In the genomic region with DNA sequence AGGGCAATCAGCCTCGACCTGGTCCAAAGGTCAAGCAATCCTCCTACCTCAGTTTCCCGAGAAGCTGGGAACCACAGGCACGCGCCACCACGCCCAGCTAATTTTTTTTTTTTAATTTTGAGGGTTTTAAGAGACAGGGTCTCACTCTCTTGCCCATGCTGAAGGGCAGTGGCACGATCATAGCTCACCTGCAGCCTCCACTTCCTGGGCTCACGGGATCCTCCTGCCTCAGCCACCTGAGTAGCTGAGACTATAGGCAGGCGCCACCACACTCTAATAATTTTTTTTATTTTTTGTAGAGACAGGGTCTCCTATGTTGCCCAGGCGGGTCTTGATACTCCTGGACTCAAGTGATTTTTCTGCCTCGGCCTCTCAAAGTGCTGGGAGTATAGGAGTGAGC, we compare ENCODE assay signal across 8 cellular contexts. TPM values are rescaled to one million over a fixed set of nuclear protein-coding genes. Genes with fewer than 3 reads are reported as not detected.
DNase-seq lines count a peak whose midpoint lies in the region; ATAC-seq and TF ChIP-seq lines count a peak whose summit lies in the region.

No MANE protein-coding gene starts in this region.

- peaks cover 7% of the 10 kb centered on the region; the same call in 1 of the 2 replicates for H3K36me3 ChIP-seq in BE2C
- peaks cover 0 to 7% (median 0%) of the 10 kb centered on the region in 3 experiments for H3K36me3 ChIP-seq in naive thymus-derived CD4-positive, alpha-beta T cell (ENCODE audit: control insufficient read depth in 2 of 3, insufficient read depth in 3 of 3, low read length in 3 of 3)

- H3K27ac ChIP-seq in naive thymus-derived CD4-positive, alpha-beta T cell (ENCODE audit: low read depth, low read length) = peak overlapping the region; percentile 85

- peaks cover 0 to 3% (median 0%) of the 10 kb centered on the region in 3 donors for H3K9me3 Mint-ChIP-seq in IgD-negative memory B cell
- no peaks in the 10 kb centered on the region for H3K9me3 Mint-ChIP-seq in central memory CD8-positive, alpha-beta T cell
- peaks cover 0 to 6% (median 4%) of the 10 kb centered on the region in 11 donors for H3K9me3 Mint-ChIP-seq in naive thymus-derived CD4-positive, alpha-beta T cell

- no peaks in the 10 kb centered on the region for H3K36me3 Mint-ChIP-seq in IgD-negative memory B cell
- H3K36me3 Mint-ChIP-seq in central memory CD8-positive, alpha-beta T cell (ENCODE audit: insufficient read depth) = peaks cover 15% of the 10 kb centered on the region
- H3K36me3 Mint-ChIP-seq in naive thymus-derived CD4-positive, alpha-beta T cell = peaks cover 0 to 12% (median 5%) of the 10 kb centered on the region in 5 donors

- intact Hi-C loops in naive thymus-derived CD4-positive, alpha-beta T cell (cut with micrococcal nuclease) = loop anchor here in 1 of 2 donors (1.0 to 5.0 kb wide), 3 partner anchors 8 to 297 kb away; a partner anchor contains a TSS

- no peak for DNase-seq in BE2C
- DNase-seq in central memory CD8-positive, alpha-beta T cell (ENCODE audit: low spot score in 2 of 2) = no peak
- DNase-seq in naive thymus-derived CD4-positive, alpha-beta T cell = no peak
- DNase-seq in SW480 (ENCODE audit: low spot score) = no peak
- no peak for DNase-seq in NOMO-1 treated with dmso at 0.1 percent for 144 hours (lab: John Stamatoyannopoulos, UW; ENCODE audit: unreplicated experiment)
- no peak for DNase-seq in AG08395 (ENCODE audit: low spot score)

- no peak for ATAC-seq in central memory CD8-positive, alpha-beta T cell (replicated peaks; ENCODE audit: extremely low read depth, poor library complexity, severe bottlenecking)
- no peak for ATAC-seq in naive thymus-derived CD4-positive, alpha-beta T cell
- ATAC-seq in GM21576 (IDR thresholded peaks at IDR 0.05; ENCODE audit: unreplicated experiment) = no peak

- H3K27ac Mint-ChIP-seq in IgD-negative memory B cell = peak overlapping the region in 2 of 3 donors; percentile 96 to 100
- peak overlapping the region; percentile 96 for H3K27ac Mint-ChIP-seq in central memory CD8-positive, alpha-beta T cell (ENCODE audit: low read depth)
- peak overlapping the region in 7 of 9 donors; percentile 82 to 95 (median 93) for H3K27ac Mint-ChIP-seq in naive thymus-derived CD4-positive, alpha-beta T cell

- peak overlapping the region; percentile 82 for H3K4me3 ChIP-seq in BE2C (ENCODE audit: low read depth, low read length)
- H3K4me3 ChIP-seq in naive thymus-derived CD4-positive, alpha-beta T cell (ENCODE audit: low read length) = peak overlapping the region; percentile 75

- H3K4me1 Mint-ChIP-seq in IgD-negative memory B cell = peaks cover 25 to 33% (median 28%) of the 10 kb centered on the region in 3 donors
- H3K4me1 Mint-ChIP-seq in central memory CD8-positive, alpha-beta T cell = peaks cover 37% of the 10 kb centered on the region
- peaks cover 18 to 44% (median 31%) of the 10 kb centered on the region in 7 donors for H3K4me1 Mint-ChIP-seq in naive thymus-derived CD4-positive, alpha-beta T cell

- no peaks in the 10 kb centered on the region for H3K27me3 ChIP-seq in BE2C
- no peaks in the 10 kb centered on the region for H3K27me3 ChIP-seq in naive thymus-derived CD4-positive, alpha-beta T cell (ENCODE audit: control insufficient read depth in 2 of 2, insufficient read depth in 2 of 2, low read length in 2 of 2)

- 0 out of 2 replicates have a peak, but pooled peaks cover 4% of the 10 kb centered on the region for H3K4me1 ChIP-seq in BE2C
- peaks cover 18% of the 10 kb centered on the region in 2 donors for H3K4me1 ChIP-seq in naive thymus-derived CD4-positive, alpha-beta T cell (ENCODE audit: control insufficient read depth in 2 of 2, insufficient read depth in 2 of 2, low read length in 2 of 2)

- POLR2A ChIA-PET in naive thymus-derived CD4-positive, alpha-beta T cell (lab: Charles Lee) = interaction anchor here (0.6 to 2.4 kb wide), 8 partner anchors 8 to 129 kb away, joined by 3 to 9 read pairs (median 4); a partner anchor contains a TSS

- CTCF ChIA-PET in naive thymus-derived CD4-positive, alpha-beta T cell (lab: Charles Lee) = interaction anchor here (0.6 to 0.7 kb wide), 2 partner anchors 22 to 30 kb away, joined by 4 to 8 read pairs; no protein-coding TSS in a partner anchor

- H3K9me3 ChIP-seq in BE2C = no peaks in the 10 kb centered on the region
- no peaks in the 10 kb centered on the region for H3K9me3 ChIP-seq in naive thymus-derived CD4-positive, alpha-beta T cell (ENCODE audit: control insufficient read depth in 2 of 3, low read length in 3 of 3)

- TF ChIP-seq CTCF in BE2C (IDR thresholded peaks at IDR 0.05; ENCODE audit: low read depth, low read length) = no peak

- H3K27me3 Mint-ChIP-seq in IgD-negative memory B cell = no peaks in the 10 kb centered on the region
- H3K27me3 Mint-ChIP-seq in central memory CD8-positive, alpha-beta T cell = no peaks in the 10 kb centered on the region
- no peaks in the 10 kb centered on the region for H3K27me3 Mint-ChIP-seq in naive thymus-derived CD4-positive, alpha-beta T cell

- peak overlapping the region; percentile 88 to 99 (median 97) for H3K4me3 Mint-ChIP-seq in IgD-negative memory B cell
- peak overlapping the region; percentile 94 for H3K4me3 Mint-ChIP-seq in central memory CD8-positive, alpha-beta T cell
- H3K4me3 Mint-ChIP-seq in naive thymus-derived CD4-positive, alpha-beta T cell = peak overlapping the region; percentile 90 to 96 (median 94)

RNA-seq across cellular contexts. Expression of a gene that starts 1.6 kb away (rescaled TPM):
- 54.9 TPM for polyA plus RNA-seq in BE2C (2012; ENCODE audit: insufficient read depth, insufficient read length, low read depth)
- polyA plus RNA-seq in IgD-negative memory B cell = 37.3 TPM
- 10 to 100 TPM; 52.9 to 60.8 (median 59.9) TPM for total RNA-seq in naive thymus-derived CD4-positive, alpha-beta T cell
- polyA plus RNA-seq in naive thymus-derived CD4-positive, alpha-beta T cell = 10 to 100 TPM; 17.5 to 37.0 TPM

RNA-seq across cellular contexts. Expression of a gene that starts 17.5 kb away (rescaled TPM):
- 12.2 TPM for polyA plus RNA-seq in BE2C (2012; ENCODE audit: insufficient read depth, insufficient read length, low read depth)
- polyA plus RNA-seq in IgD-negative memory B cell = 17.7 TPM
- 10 to 100 TPM; 18.1 to 28.2 (median 24.0) TPM for total RNA-seq in naive thymus-derived CD4-positive, alpha-beta T cell
- 10 to 100 TPM; 13.4 to 23.9 TPM for polyA plus RNA-seq in naive thymus-derived CD4-positive, alpha-beta T cell
